Comparison of ENCODE assay signal across 29 cellular contexts in genomic region chr3:153355559-153355958, GRCh38.
"Had no signal": no experiment of that assay in that cellular context is flagged by ENCODE, and none has a peak within 500 bp of the region (broad histone marks: within the 10 kb centered on the region; RNA-seq: fewer than 3 reads in every experiment).

No MANE protein-coding gene starts in this region.

- H3K4me3 ChIP-seq: neural progenitor cell, ovary, psoas muscle, right lobe of liver, sigmoid colon, suprapubic skin, testis, tibial artery, transverse colon, upper lobe of left lung, uterus had no signal

- H3K27me3 Mint-ChIP-seq: naive thymus-derived CD4-positive, alpha-beta T cell; progenitor cell of endocrine pancreas; stimulated activated naive CD8-positive, alpha-beta T cell treated with anti-CD3 and anti-CD28 coated beads, Interleukin-15, amount 100 ng/mL, for 72 hours had no signal

- H3K36me3 ChIP-seq: neural progenitor cell, ovary, right lobe of liver, sigmoid colon, suprapubic skin, tibial artery, transverse colon, upper lobe of left lung, uterus had no signal

- H3K9me3 ChIP-seq: ovary, psoas muscle, right lobe of liver, sigmoid colon, suprapubic skin, testis, transverse colon, upper lobe of left lung, uterus had no signal

- DNase-seq: naive thymus-derived CD4-positive, alpha-beta T cell; natural killer cell; occipital lobe; ovary; posterior cingulate gyrus; psoas muscle; right cardiac atrium; right lobe of liver; sigmoid colon; small intestine; stimulated activated CD4-positive, alpha-beta T cell treated with anti-CD3 and anti-CD28 coated beads, Interleukin-15, amount 100 ng/mL, for 24 hours; stimulated activated CD4-positive, alpha-beta T cell treated with anti-CD3 and anti-CD28 coated beads, Interleukin-2, amount 100 ng/mL, for 24 hours; stimulated activated CD4-positive, alpha-beta T cell treated with anti-CD3 and anti-CD28 coated beads, Interleukin-2, amount 100 ng/mL, for 48 hours; stimulated activated CD4-positive, alpha-beta T cell treated with anti-CD3 and anti-CD28 coated beads, Interleukin-4, amount 100 ng/mL, for 24 hours; stimulated activated naive CD4-positive, alpha-beta T cell; stimulated activated naive CD8-positive, alpha-beta T cell treated with anti-CD3 and anti-CD28 coated beads, Interleukin-15, amount 100 ng/mL, for 72 hours; stimulated activated naive CD8-positive, alpha-beta T cell treated with anti-CD3 and anti-CD28 coated beads, Interleukin-15, Interleukin-2, amounts not matched to agents 100 U/mL and 50 U/mL, for 24 hours; substantia nigra; tibial artery; transverse colon; upper lobe of left lung; uterus had no signal

- H3K36me3 Mint-ChIP-seq: naive thymus-derived CD4-positive, alpha-beta T cell; natural killer cell; neural progenitor cell; stimulated activated effector memory CD8-positive, alpha-beta T cell treated with anti-CD3 and anti-CD28 coated beads, Interleukin-12 subunit alpha, Interleukin-12 subunit beta, amount 100 ng/mL, for 72 hours had no signal

- H3K4me3 Mint-ChIP-seq: naive thymus-derived CD4-positive, alpha-beta T cell; natural killer cell; nephron; neural progenitor cell; stimulated activated effector memory CD8-positive, alpha-beta T cell treated with anti-CD3 and anti-CD28 coated beads, Interleukin-12 subunit alpha, Interleukin-12 subunit beta, amount 100 ng/mL, for 72 hours; stimulated activated naive CD8-positive, alpha-beta T cell treated with anti-CD3 and anti-CD28 coated beads, Interleukin-15, amount 100 ng/mL, for 72 hours had no signal

- H3K27ac Mint-ChIP-seq: naive thymus-derived CD4-positive, alpha-beta T cell; natural killer cell; nephron; neural progenitor cell; progenitor cell of endocrine pancreas; stimulated activated effector memory CD8-positive, alpha-beta T cell treated with anti-CD3 and anti-CD28 coated beads, Interleukin-12 subunit alpha, Interleukin-12 subunit beta, amount 100 ng/mL, for 72 hours had no signal

- ATAC-seq: naive thymus-derived CD4-positive, alpha-beta T cell; natural killer cell; psoas muscle; right cardiac atrium; right lobe of liver; stimulated activated effector memory CD8-positive, alpha-beta T cell treated with anti-CD3 and anti-CD28 coated beads, Interleukin-12 subunit alpha, Interleukin-12 subunit beta, amount 100 ng/mL, for 72 hours; stimulated activated naive CD8-positive, alpha-beta T cell treated with anti-CD3 and anti-CD28 coated beads, Interleukin-15, amount 100 ng/mL, for 72 hours; stimulated activated naive CD8-positive, alpha-beta T cell treated with anti-CD3 and anti-CD28 coated beads, Interleukin-15, Interleukin-2, amounts not matched to agents 100 U/mL and 50 U/mL, for 24 hours had no signal

- H3K9me3 Mint-ChIP-seq: natural killer cell; neural progenitor cell; stimulated activated effector memory CD8-positive, alpha-beta T cell treated with anti-CD3 and anti-CD28 coated beads, Interleukin-12 subunit alpha, Interleukin-12 subunit beta, amount 100 ng/mL, for 72 hours had no signal

- H3K27me3 ChIP-seq: neural progenitor cell, ovary, right lobe of liver, sigmoid colon, suprapubic skin, testis, tibial artery, transverse colon, upper lobe of left lung, uterus had no signal

- H3K4me1 ChIP-seq: neural progenitor cell, parathyroid adenoma, psoas muscle, right lobe of liver, sigmoid colon, suprapubic skin, tibial artery, transverse colon had no signal

- H3K4me1 Mint-ChIP-seq: naive thymus-derived CD4-positive, alpha-beta T cell; natural killer cell; nephron; stimulated activated effector memory CD8-positive, alpha-beta T cell treated with anti-CD3 and anti-CD28 coated beads, Interleukin-12 subunit alpha, Interleukin-12 subunit beta, amount 100 ng/mL, for 72 hours; stimulated activated naive CD8-positive, alpha-beta T cell treated with anti-CD3 and anti-CD28 coated beads, Interleukin-15, amount 100 ng/mL, for 72 hours had no signal

- H3K27ac ChIP-seq: neural progenitor cell, ovary, parathyroid adenoma, psoas muscle, right lobe of liver, sigmoid colon, suprapubic skin, tibial artery, transverse colon, upper lobe of left lung, uterus had no signal
